ENCODE assay signal across 14 cellular contexts in genomic region chr1:113534130-113534817, GRCh38.
DNase-seq lines count a peak whose midpoint lies in the region; ATAC-seq and TF ChIP-seq lines count a peak whose summit lies in the region.
"Had no signal": no experiment of that assay in that cellular context is flagged by ENCODE, and none has a peak within 500 bp of the region (broad histone marks: within the 10 kb centered on the region; RNA-seq: fewer than 3 reads in every experiment).

No MANE protein-coding gene starts in this region.

- H3K9me3 Mint-ChIP-seq in activated naive CD4-positive, alpha-beta T cell treated with anti-CD3 and anti-CD28 coated beads, Interleukin-2, amount 10 ng/mL, durations not matched to agents 7 days and 5 days, result peaks cover 2% of the 10 kb centered on the region
- H3K9me3 Mint-ChIP-seq in stimulated activated memory B cell treated with anti-CD40 and anti-IgM and Interleukin-4, amounts not matched to agents 10 μg/mL and 1 μg/mL and 100 μg/mL, for 72 hours, result peaks cover 3% of the 10 kb centered on the region

- H3K4me3 ChIP-seq in WERI-Rb-1 (ENCODE audit: low read depth, low read length), result no peak overlapping the region
- H3K4me3 ChIP-seq: thoracic aorta had no signal

- no peak overlapping the region for H3K27ac Mint-ChIP-seq in activated naive CD4-positive, alpha-beta T cell treated with anti-CD3 and anti-CD28 coated beads, Interleukin-2, amount 10 ng/mL, durations not matched to agents 7 days and 5 days
- H3K27ac Mint-ChIP-seq in stimulated activated memory B cell treated with anti-CD40 and anti-IgM and Interleukin-4, amounts not matched to agents 10 μg/mL and 1 μg/mL and 100 μg/mL, for 72 hours, result no peak overlapping the region
- H3K27ac Mint-ChIP-seq: activated CD8-positive, alpha-beta T cell treated with anti-CD3 and anti-CD28 coated beads, Interleukin-2, amount 10 ng/mL, durations not matched to agents 7 days and 5 days; activated naive CD8-positive, alpha-beta T cell treated with anti-CD3 and anti-CD28 coated beads, Interleukin-2, amount 10 ng/mL, durations not matched to agents 7 days and 5 days had no signal

- H3K9me3 ChIP-seq in WERI-Rb-1 (ENCODE audit: severe bottlenecking), result no peaks in the 10 kb centered on the region
- H3K9me3 ChIP-seq: thoracic aorta had no signal

- H3K36me3 Mint-ChIP-seq in activated naive CD4-positive, alpha-beta T cell treated with anti-CD3 and anti-CD28 coated beads, Interleukin-2, amount 10 ng/mL, durations not matched to agents 7 days and 5 days, result peaks cover 1% of the 10 kb centered on the region
- no peaks in the 10 kb centered on the region for H3K36me3 Mint-ChIP-seq in stimulated activated memory B cell treated with anti-CD40 and anti-IgM and Interleukin-4, amounts not matched to agents 10 μg/mL and 1 μg/mL and 100 μg/mL, for 72 hours
- H3K36me3 Mint-ChIP-seq: activated naive CD8-positive, alpha-beta T cell treated with anti-CD3 and anti-CD28 coated beads, Interleukin-2, amount 10 ng/mL, durations not matched to agents 7 days and 5 days had no signal

- H3K27me3 Mint-ChIP-seq in activated naive CD4-positive, alpha-beta T cell treated with anti-CD3 and anti-CD28 coated beads, Interleukin-2, amount 10 ng/mL, durations not matched to agents 7 days and 5 days, result no peaks in the 10 kb centered on the region
- no peaks in the 10 kb centered on the region for H3K27me3 Mint-ChIP-seq in stimulated activated memory B cell treated with anti-CD40 and anti-IgM and Interleukin-4, amounts not matched to agents 10 μg/mL and 1 μg/mL and 100 μg/mL, for 72 hours
- H3K27me3 Mint-ChIP-seq: activated naive CD8-positive, alpha-beta T cell treated with anti-CD3 and anti-CD28 coated beads, Interleukin-2, amount 10 ng/mL, durations not matched to agents 7 days and 5 days had no signal

- H3K4me1 Mint-ChIP-seq in activated naive CD4-positive, alpha-beta T cell treated with anti-CD3 and anti-CD28 coated beads, Interleukin-2, amount 10 ng/mL, durations not matched to agents 7 days and 5 days, result no peaks in the 10 kb centered on the region
- H3K4me1 Mint-ChIP-seq in stimulated activated memory B cell treated with anti-CD40 and anti-IgM and Interleukin-4, amounts not matched to agents 10 μg/mL and 1 μg/mL and 100 μg/mL, for 72 hours, result no peaks in the 10 kb centered on the region
- H3K4me1 Mint-ChIP-seq: activated naive CD8-positive, alpha-beta T cell treated with anti-CD3 and anti-CD28 coated beads, Interleukin-2, amount 10 ng/mL, durations not matched to agents 7 days and 5 days had no signal

- intact Hi-C loops in posterior cingulate gyrus (cut with DNase I), result no loop called here

- no peaks in the 10 kb centered on the region for H3K36me3 ChIP-seq in WERI-Rb-1
- H3K36me3 ChIP-seq: thoracic aorta had no signal

- H3K27me3 ChIP-seq in WERI-Rb-1 (ENCODE audit: insufficient read depth, low read depth, severe bottlenecking), result no peaks in the 10 kb centered on the region

- TF ChIP-seq CTCF in WERI-Rb-1 (IDR thresholded peaks at IDR 0.05; ENCODE audit: low read depth, low read length), result no peak

- DNase-seq in NCI-H526 treated with DMSO at 0.1 percent for 48 hours (lab: John Stamatoyannopoulos, UW) (peak; percentile 32), NCI-H526 (lab: John Stamatoyannopoulos, UW) (no peak), WERI-Rb-1 (peak; percentile 25), glomerular visceral epithelial cell (ENCODE audit: extremely low spot score) (peak; percentile 83), posterior cingulate gyrus (no peak)
- DNase-seq in activated naive CD4-positive, alpha-beta T cell treated with anti-CD3 and anti-CD28 coated beads, Interleukin-2, amount 10 ng/mL, durations not matched to agents 7 days and 5 days, result no peak
- DNase-seq: activated CD8-positive, alpha-beta T cell treated with anti-CD3 and anti-CD28 coated beads, Interleukin-2, amount 10 ng/mL, durations not matched to agents 7 days and 5 days; activated naive CD8-positive, alpha-beta T cell treated with anti-CD3 and anti-CD28 coated beads, Interleukin-2, amount 10 ng/mL, durations not matched to agents 7 days and 5 days; kidney; NCI-H1048 had no signal

- no peak overlapping the region for H3K4me3 Mint-ChIP-seq in activated naive CD4-positive, alpha-beta T cell treated with anti-CD3 and anti-CD28 coated beads, Interleukin-2, amount 10 ng/mL, durations not matched to agents 7 days and 5 days
- no peak overlapping the region for H3K4me3 Mint-ChIP-seq in stimulated activated memory B cell treated with anti-CD40 and anti-IgM and Interleukin-4, amounts not matched to agents 10 μg/mL and 1 μg/mL and 100 μg/mL, for 72 hours
- H3K4me3 Mint-ChIP-seq: activated CD8-positive, alpha-beta T cell treated with anti-CD3 and anti-CD28 coated beads, Interleukin-2, amount 10 ng/mL, durations not matched to agents 7 days and 5 days; activated naive CD8-positive, alpha-beta T cell treated with anti-CD3 and anti-CD28 coated beads, Interleukin-2, amount 10 ng/mL, durations not matched to agents 7 days and 5 days had no signal

- CTCF ChIA-PET in activated naive CD4-positive, alpha-beta T cell treated with anti-CD3 and anti-CD28 coated beads, Interleukin-2, amount 10 ng/mL, durations not matched to agents 7 days and 5 days (lab: Charles Lee), result no interaction called here

- no peak for ATAC-seq in stimulated activated memory B cell treated with anti-CD40 and anti-IgM and Interleukin-4, amounts not matched to agents 10 μg/mL and 1 μg/mL and 100 μg/mL, for 72 hours
- no peak for ATAC-seq in HG03460 (IDR thresholded peaks at IDR 0.05; ENCODE audit: unreplicated experiment)
- ATAC-seq: activated CD8-positive, alpha-beta T cell treated with anti-CD3 and anti-CD28 coated beads, Interleukin-2, amount 10 ng/mL, durations not matched to agents 7 days and 5 days had no signal

- no peak overlapping the region for H3K27ac ChIP-seq in WERI-Rb-1
- H3K27ac ChIP-seq: 22Rv1, thoracic aorta had no signal

Comparison
In these comparisons a context has a peak if more than half of its experiments do, and no peak if none do; other contexts are left out.
1. DNase-seq: peak in NCI-H526 treated with DMSO at 0.1 percent for 48 hours (single experiment), WERI-Rb-1 (single experiment) and glomerular visceral epithelial cell (single experiment); none in NCI-H526 (0 of 2), activated naive CD4-positive, alpha-beta T cell treated with anti-CD3 and anti-CD28 coated beads, Interleukin-2, amount 10 ng/mL, durations not matched to agents 7 days and 5 days (single experiment) and posterior cingulate gyrus (0 of 10).